ENCODE assay signal across 31 cellular contexts in the genomic region with DNA sequence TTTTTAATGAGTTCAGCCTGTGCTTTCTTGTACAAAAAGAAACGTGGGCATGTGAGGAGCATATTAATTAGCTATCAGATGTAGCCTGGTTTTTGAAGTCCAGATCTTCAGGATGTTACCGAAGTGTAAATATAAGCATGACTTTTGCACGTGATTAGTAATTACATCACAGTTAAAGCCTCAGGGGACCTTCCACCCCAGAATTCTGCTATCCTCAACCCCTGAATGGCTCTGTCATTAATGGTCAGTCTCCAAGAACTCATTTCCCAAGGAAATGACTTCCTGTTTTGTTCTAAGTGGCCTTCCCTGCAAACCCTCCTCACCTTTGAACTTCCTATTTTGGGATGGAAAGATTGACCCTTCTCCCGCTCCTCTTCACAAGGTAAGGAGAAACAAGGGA. TPM values are rescaled to one million over a fixed set of nuclear protein-coding genes. Genes with fewer than 3 reads are reported as not detected.
A peak's percentile ranks its signal among the peaks of the same experiment; 100 is the strongest.
DNase-seq lines count a peak whose midpoint lies in the region; ATAC-seq and TF ChIP-seq lines count a peak whose summit lies in the region.
"Had no signal": no experiment of that assay in that cellular context is flagged by ENCODE, and none has a peak within 500 bp of the region (broad histone marks: within the 10 kb centered on the region; RNA-seq: fewer than 3 reads in every experiment).

No MANE protein-coding gene starts in this region.

- H3K4me1 ChIP-seq in liver (ENCODE audit: control insufficient read depth in 4 of 4, insufficient read depth in 4 of 4, low read length in 3 of 4) (peaks cover 13 to 44% (median 32%) of the 10 kb centered on the region in 4 donors), skeletal muscle tissue (ENCODE audit: control insufficient read depth in 3 of 3, insufficient read depth in 3 of 3, low read length in 3 of 3) (peaks cover 31 to 32% (median 32%) of the 10 kb centered on the region in 3 donors)

- TF ChIP-seq CTCF in liver (IDR thresholded peaks at IDR 0.05; ENCODE audit: low read depth, low read length, missing input control) = no peak

- DNase-seq in NCI-H69 (lab: John Stamatoyannopoulos, UW) = peak; percentile 6
- DNase-seq in AG20443 (ENCODE audit: low spot score) = no peak
- DNase-seq in NCI-H524 treated with DMSO at 0.1 percent for 48 hours (lab: John Stamatoyannopoulos, UW) = no peak
- DNase-seq: activated CD4-positive, CD25-positive, alpha-beta regulatory T cell treated with anti-CD3 and anti-CD28 coated beads, Interleukin-2, amount 50 U/mL, for 72 hours; activated CD8-positive, alpha-beta T cell treated with anti-CD3 and anti-CD28 coated beads, Interleukin-2, amount 10 ng/mL, durations not matched to agents 7 days and 5 days; activated effector memory CD4-positive, alpha-beta T cell treated with anti-CD3 and anti-CD28 coated beads, Interleukin-2, amount 50 U/mL, for 16 hours; activated naive CD8-positive, alpha-beta T cell treated with anti-CD3 and anti-CD28 coated beads, Interleukin-2, amount 10 ng/mL, durations not matched to agents 7 days and 5 days; CD4-positive, alpha-beta memory T cell; DMS153; effector memory CD4-positive, alpha-beta T cell; foreskin melanocyte; GDM1; islet precursor cell; mammary epithelial cell; retina; stimulated activated CD4-positive, alpha-beta T cell treated with anti-CD3 and anti-CD28 coated beads, Interleukin-12 subunit alpha, Interleukin-12 subunit beta, amount 100 ng/mL, for 4 hours; stimulated activated CD4-positive, alpha-beta T cell treated with anti-CD3 and anti-CD28 coated beads, Interleukin-4, amount 100 ng/mL, for 24 hours; stimulated activated naive CD4-positive, alpha-beta T cell treated with Interleukin-2 at 50 U/mL for 16 hours; T-cell; thyroid gland had no signal

- H3K27me3 ChIP-seq in liver (ENCODE audit: control insufficient read depth in 4 of 4, insufficient read depth in 4 of 4, low read length in 3 of 4) = no peaks in the 10 kb centered on the region
- no peaks in the 10 kb centered on the region for H3K27me3 ChIP-seq in skeletal muscle tissue (ENCODE audit: control insufficient read depth in 3 of 3, insufficient read depth in 3 of 3, low read length in 3 of 3)
- H3K27me3 ChIP-seq: SJCRH30, thyroid gland had no signal

- ATAC-seq in GM21381 (IDR thresholded peaks at IDR 0.05; ENCODE audit: unreplicated experiment) = no peak
- ATAC-seq: activated CD8-positive, alpha-beta T cell treated with anti-CD3 and anti-CD28 coated beads, Interleukin-2, amount 10 ng/mL, durations not matched to agents 7 days and 5 days; esophagus mucosa; Panc1; T-cell had no signal

- TF ChIP-seq RAD21 in liver (IDR thresholded peaks at IDR 0.05) = no peak

- H3K27ac ChIP-seq in cingulate gyrus (ENCODE audit: low read depth, low read length) (peak overlapping the region; percentile 88), liver (ENCODE audit: low read depth in 1 of 2, low read length in 2 of 2) (peak overlapping the region; percentile 40 to 63), skeletal muscle tissue (ENCODE audit: low read depth, low read length) (peak overlapping the region; percentile 41)
- H3K27ac ChIP-seq: SJCRH30 had no signal

- H3K4me3 ChIP-seq in liver (ENCODE audit: low read depth in 1 of 3, low read length in 3 of 3) = no peak overlapping the region
- H3K4me3 ChIP-seq in skeletal muscle tissue (ENCODE audit: low read length in 3 of 3) = no peak overlapping the region
- H3K4me3 ChIP-seq: SJCRH30, thyroid gland had no signal

- H3K9me3 ChIP-seq in liver (ENCODE audit: control insufficient read depth in 4 of 4, low read length in 3 of 4) (no peaks in the 10 kb centered on the region), skeletal muscle tissue (ENCODE audit: control insufficient read depth in 3 of 3, low read length in 3 of 3) (no peaks in the 10 kb centered on the region)
- H3K9me3 ChIP-seq: SJCRH30, thyroid gland had no signal

- H3K36me3 ChIP-seq in liver (ENCODE audit: control insufficient read depth in 4 of 4, insufficient read depth in 3 of 4, low read depth in 1 of 4, low read length in 3 of 4) = no peaks in the 10 kb centered on the region
- no peaks in the 10 kb centered on the region for H3K36me3 ChIP-seq in skeletal muscle tissue (ENCODE audit: control insufficient read depth in 3 of 3, insufficient read depth in 3 of 3, low read length in 3 of 3)
- H3K36me3 ChIP-seq: SJCRH30, thyroid gland had no signal

- H3K9ac ChIP-seq in liver (ENCODE audit: low read depth in 1 of 2, low read length in 2 of 2) (no peak overlapping the region), skeletal muscle tissue (ENCODE audit: low read depth in 1 of 3, low read length in 3 of 3) (no peak overlapping the region)

- WGBS in liver = 35% methylated on average over 4 of the region's 4 CpGs

TF ChIP-seq in liver, 16 proteins besides CTCF, POLR2A, EP300 and RAD21:
- TF ChIP-seq FOXA2 (IDR thresholded peaks at IDR 0.05) (peak; percentile 23), FOXA1 (IDR thresholded peaks at IDR 0.05) (no peak), SP1 (IDR thresholded peaks at IDR 0.05) (no peak), YY1 (IDR thresholded peaks at IDR 0.05) (no peak), GABPA (IDR thresholded peaks at IDR 0.05 in 1 of 2, conservative IDR thresholded peaks at IDR 0.05 in 1 of 2) (no peak), JUND (IDR thresholded peaks at IDR 0.05) (no peak), TAF1 (conservative IDR thresholded peaks at IDR 0.05) (no peak), EGR1 (IDR thresholded peaks at IDR 0.05; ENCODE audit: low read depth in 2 of 2) (no peak), NR2F2 (IDR thresholded peaks at IDR 0.05) (peak; percentile 92), HNF4G (IDR thresholded peaks at IDR 0.05) (no peak), RXRA (IDR thresholded peaks at IDR 0.05) (peak; percentile 54 to 64), HNF4A (conservative IDR thresholded peaks at IDR 0.05) (peak in 1 of 2 donors; percentile 24)
- TF ChIP-seq, protein P1, sequence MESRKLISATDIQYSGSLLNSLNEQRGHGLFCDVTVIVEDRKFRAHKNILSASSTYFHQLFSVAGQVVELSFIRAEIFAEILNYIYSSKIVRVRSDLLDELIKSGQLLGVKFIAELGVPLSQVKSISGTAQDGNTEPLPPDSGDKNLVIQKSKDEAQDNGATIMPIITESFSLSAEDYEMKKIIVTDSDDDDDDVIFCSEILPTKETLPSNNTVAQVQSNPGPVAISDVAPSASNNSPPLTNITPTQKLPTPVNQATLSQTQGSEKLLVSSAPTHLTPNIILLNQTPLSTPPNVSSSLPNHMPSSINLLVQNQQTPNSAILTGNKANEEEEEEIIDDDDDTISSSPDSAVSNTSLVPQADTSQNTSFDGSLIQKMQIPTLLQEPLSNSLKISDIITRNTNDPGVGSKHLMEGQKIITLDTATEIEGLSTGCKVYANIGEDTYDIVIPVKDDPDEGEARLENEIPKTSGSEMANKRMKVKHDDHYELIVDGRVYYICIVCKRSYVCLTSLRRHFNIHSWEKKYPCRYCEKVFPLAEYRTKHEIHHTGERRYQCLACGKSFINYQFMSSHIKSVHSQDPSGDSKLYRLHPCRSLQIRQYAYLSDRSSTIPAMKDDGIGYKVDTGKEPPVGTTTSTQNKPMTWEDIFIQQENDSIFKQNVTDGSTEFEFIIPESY (IDR thresholded peaks at IDR 0.05) = no peak
- TF ChIP-seq, protein P2, sequence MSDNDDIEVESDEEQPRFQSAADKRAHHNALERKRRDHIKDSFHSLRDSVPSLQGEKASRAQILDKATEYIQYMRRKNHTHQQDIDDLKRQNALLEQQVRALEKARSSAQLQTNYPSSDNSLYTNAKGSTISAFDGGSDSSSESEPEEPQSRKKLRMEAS (IDR thresholded peaks at IDR 0.05) = peak; percentile 26
- TF ChIP-seq, protein P3, sequence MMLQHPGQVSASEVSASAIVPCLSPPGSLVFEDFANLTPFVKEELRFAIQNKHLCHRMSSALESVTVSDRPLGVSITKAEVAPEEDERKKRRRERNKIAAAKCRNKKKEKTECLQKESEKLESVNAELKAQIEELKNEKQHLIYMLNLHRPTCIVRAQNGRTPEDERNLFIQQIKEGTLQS (IDR thresholded peaks at IDR 0.05) = no peak
- TF ChIP-seq, protein P4, sequence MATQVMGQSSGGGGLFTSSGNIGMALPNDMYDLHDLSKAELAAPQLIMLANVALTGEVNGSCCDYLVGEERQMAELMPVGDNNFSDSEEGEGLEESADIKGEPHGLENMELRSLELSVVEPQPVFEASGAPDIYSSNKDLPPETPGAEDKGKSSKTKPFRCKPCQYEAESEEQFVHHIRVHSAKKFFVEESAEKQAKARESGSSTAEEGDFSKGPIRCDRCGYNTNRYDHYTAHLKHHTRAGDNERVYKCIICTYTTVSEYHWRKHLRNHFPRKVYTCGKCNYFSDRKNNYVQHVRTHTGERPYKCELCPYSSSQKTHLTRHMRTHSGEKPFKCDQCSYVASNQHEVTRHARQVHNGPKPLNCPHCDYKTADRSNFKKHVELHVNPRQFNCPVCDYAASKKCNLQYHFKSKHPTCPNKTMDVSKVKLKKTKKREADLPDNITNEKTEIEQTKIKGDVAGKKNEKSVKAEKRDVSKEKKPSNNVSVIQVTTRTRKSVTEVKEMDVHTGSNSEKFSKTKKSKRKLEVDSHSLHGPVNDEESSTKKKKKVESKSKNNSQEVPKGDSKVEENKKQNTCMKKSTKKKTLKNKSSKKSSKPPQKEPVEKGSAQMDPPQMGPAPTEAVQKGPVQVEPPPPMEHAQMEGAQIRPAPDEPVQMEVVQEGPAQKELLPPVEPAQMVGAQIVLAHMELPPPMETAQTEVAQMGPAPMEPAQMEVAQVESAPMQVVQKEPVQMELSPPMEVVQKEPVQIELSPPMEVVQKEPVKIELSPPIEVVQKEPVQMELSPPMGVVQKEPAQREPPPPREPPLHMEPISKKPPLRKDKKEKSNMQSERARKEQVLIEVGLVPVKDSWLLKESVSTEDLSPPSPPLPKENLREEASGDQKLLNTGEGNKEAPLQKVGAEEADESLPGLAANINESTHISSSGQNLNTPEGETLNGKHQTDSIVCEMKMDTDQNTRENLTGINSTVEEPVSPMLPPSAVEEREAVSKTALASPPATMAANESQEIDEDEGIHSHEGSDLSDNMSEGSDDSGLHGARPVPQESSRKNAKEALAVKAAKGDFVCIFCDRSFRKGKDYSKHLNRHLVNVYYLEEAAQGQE (IDR thresholded peaks at IDR 0.05) = no peak

RNA-seq across cellular contexts. Expression of a gene that starts 2.1 kb away (rescaled TPM):
- total RNA-seq in liver = 10 to 100 TPM; 48.5 to 51.2 TPM
- polyA plus RNA-seq in liver = 10 to 100 TPM; 56.9 to 87.4 TPM
- total RNA-seq in skeletal muscle tissue = 19.3 TPM

RNA-seq across cellular contexts. Expression of a gene that starts 47.9 kb away (rescaled TPM):
- total RNA-seq in liver (10 to 100 TPM; 27.0 to 36.8 TPM), skeletal muscle tissue (6.3 TPM)
- polyA plus RNA-seq in liver = 10 to 100 TPM; 19.9 to 27.6 TPM

RNA-seq across cellular contexts. Expression of a gene that starts 49.7 kb away (rescaled TPM):
- total RNA-seq in liver = 1 to 10 TPM in 1 of 2 donors, under 1 TPM in 1; 0.25 to 2.0 TPM
- under 1 TPM; 0.14 to 0.25 TPM for polyA plus RNA-seq in liver
- not detected for total RNA-seq in skeletal muscle tissue
- total RNA-seq: activated CD8-positive, alpha-beta T cell treated with anti-CD3 and anti-CD28 coated beads, Interleukin-2, amount 10 ng/mL, durations not matched to agents 7 days and 5 days; activated naive CD8-positive, alpha-beta T cell treated with anti-CD3 and anti-CD28 coated beads, Interleukin-2, amount 10 ng/mL, durations not matched to agents 7 days and 5 days; CD4-positive, alpha-beta memory T cell; esophagus mucosa; M059J; omental fat pad; SJCRH30; T-cell; thyroid gland had no signal
- polyA plus RNA-seq: CD4-positive, alpha-beta memory T cell; IgD-negative memory B cell; mammary epithelial cell had no signal

RNA-seq across cellular contexts. Expression of a gene that starts 49.7 kb away (rescaled TPM):
- total RNA-seq in liver (under 1 TPM in 1 of 2 donors, not detected in 1; 0.23 TPM), skeletal muscle tissue (not detected)
- polyA plus RNA-seq in liver = not detected
- total RNA-seq: activated CD8-positive, alpha-beta T cell treated with anti-CD3 and anti-CD28 coated beads, Interleukin-2, amount 10 ng/mL, durations not matched to agents 7 days and 5 days; activated naive CD8-positive, alpha-beta T cell treated with anti-CD3 and anti-CD28 coated beads, Interleukin-2, amount 10 ng/mL, durations not matched to agents 7 days and 5 days; CD4-positive, alpha-beta memory T cell; cerebellum; esophagus mucosa; M059J; mammary epithelial cell; omental fat pad; SJCRH30; T-cell had no signal
- polyA plus RNA-seq: CD4-positive, alpha-beta memory T cell; IgD-negative memory B cell; mammary epithelial cell had no signal
